In the genomic region with DNA sequence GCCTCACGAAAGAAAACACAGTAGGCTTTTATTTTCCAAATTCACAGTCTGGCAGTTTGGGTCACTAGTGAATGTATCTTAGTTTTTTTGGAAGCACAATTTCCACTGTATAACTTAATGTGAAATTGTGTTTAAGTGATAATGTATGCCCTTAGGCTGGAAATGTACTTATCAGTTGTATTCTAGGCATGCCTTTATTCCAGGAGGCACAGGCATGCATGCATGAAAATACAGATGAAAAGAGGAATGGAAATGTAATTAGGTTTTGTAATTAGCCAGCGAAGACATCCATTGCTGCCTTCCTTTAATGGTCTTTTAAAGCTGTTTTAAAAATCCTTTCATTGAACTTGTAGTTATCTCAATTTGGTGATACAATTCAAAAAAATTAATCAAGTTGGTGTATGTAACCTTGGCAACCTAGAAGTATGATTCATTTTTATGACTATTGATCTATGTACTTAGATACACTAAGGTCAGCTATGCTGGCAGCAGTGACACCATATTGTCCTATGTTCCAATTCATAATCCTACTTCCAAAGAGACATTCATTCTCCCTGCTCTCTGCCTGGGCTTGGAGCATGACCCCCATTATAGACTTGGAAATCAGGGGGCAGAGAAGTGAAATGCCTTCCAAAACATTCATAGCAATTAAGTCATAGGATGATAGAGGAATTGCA, we compare ENCODE assay signal across 28 cellular contexts.
"Had no signal": no experiment of that assay in that cellular context is flagged by ENCODE, and none has a peak within 500 bp of the region (broad histone marks: within the 10 kb centered on the region; RNA-seq: fewer than 3 reads in every experiment).

No MANE protein-coding gene starts in this region.

- H3K36me3 ChIP-seq: neural progenitor cell, ovary, right lobe of liver, sigmoid colon, spleen, suprapubic skin, tibial artery, transverse colon, upper lobe of right lung, uterus had no signal

- H2AFZ ChIP-seq: neural progenitor cell, parathyroid adenoma had no signal

- H3K27ac ChIP-seq: neural progenitor cell, ovary, parathyroid adenoma, psoas muscle, right lobe of liver, sigmoid colon, spleen, suprapubic skin, testis, tibial artery, transverse colon, upper lobe of right lung, uterus had no signal

- H3K9ac ChIP-seq: neural progenitor cell, parathyroid adenoma had no signal

- H3K79me2 ChIP-seq: parathyroid adenoma had no signal

- H3K9me3 ChIP-seq: ovary, psoas muscle, right lobe of liver, sigmoid colon, spleen, suprapubic skin, testis, tibial artery, transverse colon, upper lobe of right lung, uterus had no signal

- H3K4me1 ChIP-seq: neural progenitor cell, psoas muscle, right lobe of liver, sigmoid colon, spleen, suprapubic skin, testis, transverse colon, upper lobe of right lung, uterus had no signal

- H3K4me3 ChIP-seq: neural progenitor cell, ovary, psoas muscle, right lobe of liver, sigmoid colon, smooth muscle cell, spleen, suprapubic skin, testis, tibial artery, transverse colon, upper lobe of right lung, uterus had no signal

- DNase-seq: natural killer cell; occipital lobe; ovary; posterior cingulate gyrus; psoas muscle; right cardiac atrium; right lobe of liver; sigmoid colon; spleen; stimulated activated CD4-positive, alpha-beta T cell treated with anti-CD3 and anti-CD28 coated beads, Interleukin-12 subunit alpha, Interleukin-12 subunit beta, amount 100 ng/mL, for 4 hours; stimulated activated CD4-positive, alpha-beta T cell treated with anti-CD3 and anti-CD28 coated beads, Interleukin-1b, Interleukin-23, amount 100 ng/mL, for 48 hours; stimulated activated CD4-positive, alpha-beta T cell treated with anti-CD3 and anti-CD28 coated beads, Interleukin-4, amount 100 ng/mL, for 1 hour; stimulated activated CD4-positive, alpha-beta T cell treated with anti-CD3 and anti-CD28 coated beads, Interleukin-4, amount 100 ng/mL, for 4 hours; stimulated activated CD8-positive, alpha-beta memory T cell treated with anti-CD3 and anti-CD28 coated beads, Interleukin-4, amount 100 ng/mL, for 48 hours; stimulated activated naive CD4-positive, alpha-beta T cell; stimulated activated naive CD8-positive, alpha-beta T cell treated with anti-CD3 and anti-CD28 coated beads, Interleukin-15, amount 100 ng/mL, for 72 hours; stimulated activated naive CD8-positive, alpha-beta T cell treated with anti-CD3 and anti-CD28 coated beads, Interleukin-15, Interleukin-2, amounts not matched to agents 100 U/mL and 50 U/mL, for 24 hours; substantia nigra; testis; tibial artery; transverse colon; upper lobe of right lung; uterus had no signal

- ATAC-seq: natural killer cell; psoas muscle; right cardiac atrium; right lobe of liver; stimulated activated memory B cell treated with anti-CD40 and anti-IgM and Interleukin-4, amounts not matched to agents 10 μg/mL and 1 μg/mL and 100 μg/mL, for 72 hours; stimulated activated naive CD8-positive, alpha-beta T cell treated with anti-CD3 and anti-CD28 coated beads, Interleukin-15, amount 100 ng/mL, for 72 hours; stimulated activated naive CD8-positive, alpha-beta T cell treated with anti-CD3 and anti-CD28 coated beads, Interleukin-15, Interleukin-2, amounts not matched to agents 100 U/mL and 50 U/mL, for 24 hours; upper lobe of right lung had no signal

- H3K4me2 ChIP-seq: neural progenitor cell, smooth muscle cell had no signal

- H3K27me3 ChIP-seq: neural progenitor cell, ovary, right lobe of liver, sigmoid colon, spleen, suprapubic skin, testis, tibial artery, transverse colon, upper lobe of right lung, uterus had no signal
